16 cellular contexts compared by ENCODE assay signal in the genomic region with DNA sequence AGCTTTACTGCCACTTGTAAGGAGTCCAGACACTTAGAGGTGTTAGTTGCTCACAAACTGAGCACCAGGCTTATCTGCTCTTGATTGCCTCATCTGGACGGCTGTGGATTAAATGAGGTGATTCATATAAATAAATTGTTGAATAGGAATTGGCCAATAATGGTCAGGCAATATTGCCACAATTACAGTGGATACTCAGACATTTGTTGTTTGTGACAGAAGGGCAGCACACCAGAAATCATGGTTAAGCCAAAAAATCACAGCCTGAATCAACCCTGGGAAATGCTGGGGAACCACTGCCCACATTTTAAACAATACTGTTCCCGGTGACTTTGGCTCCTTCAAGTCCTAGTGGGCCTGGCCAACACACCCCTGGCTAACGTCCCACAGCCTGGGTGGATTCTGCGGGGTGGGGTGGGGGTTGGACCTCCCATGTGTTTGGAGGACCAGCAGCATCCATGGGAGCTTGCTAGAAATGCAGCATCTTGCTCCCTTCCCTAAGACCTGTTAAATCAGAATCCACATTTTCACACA. TPM values are rescaled to one million over a fixed set of nuclear protein-coding genes. Genes with fewer than 3 reads are reported as not detected.
DNase-seq lines count a peak whose midpoint lies in the region; ATAC-seq and TF ChIP-seq lines count a peak whose summit lies in the region.
"Had no signal": no experiment of that assay in that cellular context is flagged by ENCODE, and none has a peak within 500 bp of the region (broad histone marks: within the 10 kb centered on the region; RNA-seq: fewer than 3 reads in every experiment).

No MANE protein-coding gene starts in this region.

- H3K9me3 ChIP-seq in Peyer's patch (no peaks in the 10 kb centered on the region), osteoblast (ENCODE audit: low read depth, low read length) (no peaks in the 10 kb centered on the region)
- H3K9me3 ChIP-seq: adrenal gland, upper lobe of right lung had no signal

- TF ChIP-seq POLR2A in Peyer's patch (IDR thresholded peaks at IDR 0.05), result no peak

- H3K4me1 Mint-ChIP-seq in naive thymus-derived CD8-positive, alpha-beta T cell, result peaks cover 1 to 15% (median 4%) of the 10 kb centered on the region in 4 donors

- peaks cover 32% of the 10 kb centered on the region for H4K20me1 ChIP-seq in osteoblast (ENCODE audit: insufficient read depth, low read length)

- H3K4me3 ChIP-seq in Peyer's patch (no peak overlapping the region), osteoblast (ENCODE audit: insufficient read depth, low read length) (no peak overlapping the region)
- H3K4me3 ChIP-seq: adrenal gland, upper lobe of right lung had no signal

- TF ChIP-seq CTCF in Peyer's patch (IDR thresholded peaks at IDR 0.05), result no peak
- no peak for TF ChIP-seq CTCF in osteoblast (IDR thresholded peaks at IDR 0.05; ENCODE audit: extremely low read depth, low read depth, low read length)

- no peak overlapping the region for H3K4me3 Mint-ChIP-seq in naive thymus-derived CD8-positive, alpha-beta T cell

- H3K4me1 ChIP-seq in Peyer's patch, result no peaks in the 10 kb centered on the region
- H3K4me1 ChIP-seq in osteoblast (ENCODE audit: insufficient read depth, low read length), result peaks cover 14% of the 10 kb centered on the region
- H3K4me1 ChIP-seq: adrenal gland, upper lobe of right lung had no signal

- H3K27ac Mint-ChIP-seq in naive thymus-derived CD8-positive, alpha-beta T cell, result peak overlapping the region in 4 of 10 donors; percentile 36 to 66 (median 46)
- peak overlapping the region in 1 of 2 donors; percentile 24 for H3K27ac Mint-ChIP-seq in activated naive CD4-positive, alpha-beta T cell treated with anti-CD3 and anti-CD28 coated beads, Interleukin-2, amount 50 U/mL, for 72 hours
- H3K27ac Mint-ChIP-seq: progenitor cell of endocrine pancreas had no signal

- H3K9me3 Mint-ChIP-seq in naive thymus-derived CD8-positive, alpha-beta T cell, result no peaks in the 10 kb centered on the region
- H3K9me3 Mint-ChIP-seq in activated naive CD4-positive, alpha-beta T cell treated with anti-CD3 and anti-CD28 coated beads, Interleukin-2, amount 50 U/mL, for 72 hours, result no peaks in the 10 kb centered on the region

- H3K27me3 Mint-ChIP-seq in naive thymus-derived CD8-positive, alpha-beta T cell, result no peaks in the 10 kb centered on the region

- H3K36me3 ChIP-seq in Peyer's patch, result peaks cover 0 to 32% (median 0%) of the 10 kb centered on the region in 3 donors
- no peaks in the 10 kb centered on the region for H3K36me3 ChIP-seq in osteoblast (ENCODE audit: insufficient read depth, low read length)

- no peak for ATAC-seq in naive thymus-derived CD8-positive, alpha-beta T cell
- no peak for ATAC-seq in HG02852 (IDR thresholded peaks at IDR 0.05; ENCODE audit: unreplicated experiment)
- ATAC-seq in activated naive CD4-positive, alpha-beta T cell treated with anti-CD3 and anti-CD28 coated beads, Interleukin-2, amount 50 U/mL, for 72 hours, result no peak
- ATAC-seq: upper lobe of right lung had no signal

- no peak overlapping the region for H2AFZ ChIP-seq in osteoblast (ENCODE audit: low read length)

- DNase-seq in EH (ENCODE audit: low read depth) (peak; percentile 28), Peyer's patch (peak in 2 of 3 donors; percentile 41 to 42), osteoblast (ENCODE audit: insufficient read length, low spot score, missing footprints) (peak; percentile 67), DMS 273 (lab: John Stamatoyannopoulos, UW; ENCODE audit: unreplicated experiment) (no peak)
- no peak for DNase-seq in naive thymus-derived CD8-positive, alpha-beta T cell
- DNase-seq in activated naive CD4-positive, alpha-beta T cell treated with anti-CD3 and anti-CD28 coated beads, Interleukin-2, amount 50 U/mL, for 72 hours (ENCODE audit: low spot score in 2 of 2), result no peak
- DNase-seq: effector CD4-positive, alpha-beta T cell; kidney; NCI-H1105 treated with DMSO at 0.1 percent for 48 hours; NCI-H446 treated with DMSO at 0.1 percent for 48 hours; WERI-Rb-1 had no signal

- peaks cover 27% of the 10 kb centered on the region for H3K79me2 ChIP-seq in osteoblast (ENCODE audit: insufficient read depth, low read length)

- H3K27ac ChIP-seq in Peyer's patch (no peak overlapping the region), cingulate gyrus (ENCODE audit: low read depth, low read length) (peak overlapping the region; percentile 8), osteoblast (ENCODE audit: low read depth, low read length) (no peak overlapping the region)
- H3K27ac ChIP-seq: adrenal gland, upper lobe of right lung, WERI-Rb-1 had no signal

- H3K4me2 ChIP-seq in osteoblast (ENCODE audit: insufficient read depth, low read length), result no peak overlapping the region

- H3K27me3 ChIP-seq in Peyer's patch, result no peaks in the 10 kb centered on the region
- H3K27me3 ChIP-seq in osteoblast (ENCODE audit: insufficient read depth, low read length), result no peaks in the 10 kb centered on the region
- H3K27me3 ChIP-seq: adrenal gland, upper lobe of right lung had no signal

- peaks cover 0 to 30% (median 0%) of the 10 kb centered on the region in 3 donors for H3K36me3 Mint-ChIP-seq in naive thymus-derived CD8-positive, alpha-beta T cell
- H3K36me3 Mint-ChIP-seq in activated naive CD4-positive, alpha-beta T cell treated with anti-CD3 and anti-CD28 coated beads, Interleukin-2, amount 50 U/mL, for 72 hours, result no peaks in the 10 kb centered on the region

- POLR2A ChIA-PET in naive thymus-derived CD8-positive, alpha-beta T cell (lab: Charles Lee), result no interaction called here

RNA-seq across cellular contexts. Expression of gene SPDEF, which starts 29.4 kb away (rescaled TPM):
- total RNA-seq in Peyer's patch (10 to 100 TPM; 29.7 to 58.7 (median 39.0) TPM), osteoblast (0.29 TPM in 1 of 2 replicates, not detected in the other)
- total RNA-seq in naive thymus-derived CD8-positive, alpha-beta T cell, result not detected
- polyA plus RNA-seq in naive thymus-derived CD8-positive, alpha-beta T cell, result not detected
- under 1 TPM in 1 of 2 donors, not detected in 1; 0.80 TPM for total RNA-seq in activated naive CD4-positive, alpha-beta T cell treated with anti-CD3 and anti-CD28 coated beads, Interleukin-2, amount 50 U/mL, for 72 hours

Comparison
In these comparisons a context has a peak if more than half of its experiments do, and no peak if none do; other contexts are left out.
1. DNase-seq: peak in EH (single experiment), Peyer's patch (2 of 3) and osteoblast (single experiment); none in naive thymus-derived CD8-positive, alpha-beta T cell (0 of 10), activated naive CD4-positive, alpha-beta T cell treated with anti-CD3 and anti-CD28 coated beads, Interleukin-2, amount 50 U/mL, for 72 hours (0 of 2) and DMS 273 (single experiment).
2. RNA of gene SPDEF, which starts 29.4 kb away (total RNA-seq): 29.7 to 58.7 TPM in Peyer's patch; 0.80 TPM in activated naive CD4-positive, alpha-beta T cell treated with anti-CD3 and anti-CD28 coated beads, Interleukin-2, amount 50 U/mL, for 72 hours, 0.29 TPM in osteoblast and not detected in naive thymus-derived CD8-positive, alpha-beta T cell; every median in the first group is over 10 times any median in the second.